1 cellular context compared by ENCODE assay signal in genomic region chr2:174052639-174052976, GRCh38.
TF ChIP-seq lines count a peak whose summit lies in the region.

No MANE protein-coding gene starts in this region.

TF ChIP-seq in GM23338, 12 proteins besides CTCF, POLR2A, EP300 and RAD21 (continued from another document):
- no peak for TF ChIP-seq ZNF462 (CRISPR knock-in tag; IDR thresholded peaks at IDR 0.05)
- no peak for TF ChIP-seq REST (IDR thresholded peaks at IDR 0.05; ENCODE audit: unreplicated experiment)
- no peak for TF ChIP-seq ZNF331 (CRISPR knock-in tag; IDR thresholded peaks at IDR 0.05; ENCODE audit: low read depth)
- TF ChIP-seq CREB1 (CRISPR knock-in tag; IDR thresholded peaks at IDR 0.05; ENCODE audit: low read depth) = no peak
- no peak for TF ChIP-seq ZNF114 (CRISPR knock-in tag; IDR thresholded peaks at IDR 0.05)
- no peak for TF ChIP-seq JUNB (IDR thresholded peaks at IDR 0.05; ENCODE audit: unreplicated experiment)
- no peak for TF ChIP-seq ETS1 (IDR thresholded peaks at IDR 0.05)
- no peak for TF ChIP-seq EZH2 (IDR thresholded peaks at IDR 0.05; ENCODE audit: low read depth, unreplicated experiment)
- no peak for TF ChIP-seq NANOG (IDR thresholded peaks at IDR 0.05; ENCODE audit: borderline replicate concordance)
- no peak for TF ChIP-seq POLR2AphosphoS5 (IDR thresholded peaks at IDR 0.05; ENCODE audit: low read depth)
- TF ChIP-seq STAT1 (IDR thresholded peaks at IDR 0.05; ENCODE audit: unreplicated experiment) = no peak
